In the genomic region with DNA sequence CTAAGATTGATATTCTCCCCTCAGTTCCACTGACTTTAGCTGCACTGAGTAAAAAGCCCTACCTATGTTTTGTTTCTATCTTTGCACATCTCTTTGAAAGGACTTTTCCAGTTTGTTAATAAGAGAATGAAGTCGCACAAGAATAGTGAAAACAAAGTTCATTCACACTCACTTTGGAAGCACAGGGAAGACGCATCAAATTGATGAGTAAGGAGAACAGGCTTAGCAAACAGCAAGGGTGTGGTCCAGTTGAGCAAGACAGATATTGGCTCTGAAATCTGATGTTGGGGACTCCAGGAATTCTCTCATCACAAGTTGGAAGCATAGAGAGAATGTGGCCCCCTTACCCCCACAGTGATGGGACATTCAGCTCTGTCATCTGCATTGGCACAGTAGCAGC, we compare ENCODE assay signal across 1 cellular context.
TF ChIP-seq lines count a peak whose summit lies in the region.

No MANE protein-coding gene starts in this region.

TF ChIP-seq in IMR-90, 13 proteins besides CTCF, POLR2A, EP300 and RAD21 (continued from another document):
- TF ChIP-seq, protein P1, sequence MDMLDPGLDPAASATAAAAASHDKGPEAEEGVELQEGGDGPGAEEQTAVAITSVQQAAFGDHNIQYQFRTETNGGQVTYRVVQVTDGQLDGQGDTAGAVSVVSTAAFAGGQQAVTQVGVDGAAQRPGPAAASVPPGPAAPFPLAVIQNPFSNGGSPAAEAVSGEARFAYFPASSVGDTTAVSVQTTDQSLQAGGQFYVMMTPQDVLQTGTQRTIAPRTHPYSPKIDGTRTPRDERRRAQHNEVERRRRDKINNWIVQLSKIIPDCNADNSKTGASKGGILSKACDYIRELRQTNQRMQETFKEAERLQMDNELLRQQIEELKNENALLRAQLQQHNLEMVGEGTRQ (IDR thresholded peaks at IDR 0.05; ENCODE audit: low read depth, low read length) = no peak
- TF ChIP-seq FOS (IDR thresholded peaks at IDR 0.05; ENCODE audit: low read depth, low read length) = no peak
- TF ChIP-seq MXI1 (IDR thresholded peaks at IDR 0.05; ENCODE audit: borderline replicate concordance, low read depth, low read length) = no peak
